In the genomic region with DNA sequence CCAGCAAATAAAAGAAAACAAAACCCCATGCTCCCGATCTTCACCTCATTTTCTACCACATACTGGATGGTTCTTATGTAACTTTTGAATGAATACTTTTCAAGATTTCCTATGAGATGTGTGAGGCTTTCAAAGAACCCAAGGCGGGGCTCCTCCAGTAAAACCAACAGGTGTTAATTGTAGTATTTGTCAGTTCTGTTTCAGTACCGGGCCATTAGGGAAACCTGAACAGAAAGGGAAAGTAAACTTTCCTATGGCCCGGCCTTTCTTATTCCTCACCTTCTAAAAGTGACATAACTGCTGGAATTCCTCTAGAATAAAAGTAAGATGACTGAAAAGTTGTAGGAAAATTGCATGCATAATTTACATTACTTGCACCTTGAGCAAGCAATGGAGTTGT, we compare ENCODE assay signal across 1 cellular context.
TF ChIP-seq lines count a peak whose summit lies in the region.

No MANE protein-coding gene starts in this region.

TF ChIP-seq in GM12878, 131 proteins besides CTCF, POLR2A, EP300 and RAD21 (continued from another document):
- TF ChIP-seq RCOR1 (conservative IDR thresholded peaks at IDR 0.05; ENCODE audit: low read depth, low read length) = no peak
- no peak for TF ChIP-seq ZNF217 (IDR thresholded peaks at IDR 0.05)
- TF ChIP-seq, protein P1, sequence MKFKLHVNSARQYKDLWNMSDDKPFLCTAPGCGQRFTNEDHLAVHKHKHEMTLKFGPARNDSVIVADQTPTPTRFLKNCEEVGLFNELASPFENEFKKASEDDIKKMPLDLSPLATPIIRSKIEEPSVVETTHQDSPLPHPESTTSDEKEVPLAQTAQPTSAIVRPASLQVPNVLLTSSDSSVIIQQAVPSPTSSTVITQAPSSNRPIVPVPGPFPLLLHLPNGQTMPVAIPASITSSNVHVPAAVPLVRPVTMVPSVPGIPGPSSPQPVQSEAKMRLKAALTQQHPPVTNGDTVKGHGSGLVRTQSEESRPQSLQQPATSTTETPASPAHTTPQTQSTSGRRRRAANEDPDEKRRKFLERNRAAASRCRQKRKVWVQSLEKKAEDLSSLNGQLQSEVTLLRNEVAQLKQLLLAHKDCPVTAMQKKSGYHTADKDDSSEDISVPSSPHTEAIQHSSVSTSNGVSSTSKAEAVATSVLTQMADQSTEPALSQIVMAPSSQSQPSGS (IDR thresholded peaks at IDR 0.05; ENCODE audit: low read length) = no peak
- TF ChIP-seq POU2F2 (IDR thresholded peaks at IDR 0.05; ENCODE audit: borderline replicate concordance, low read depth, low read length) = no peak
- TF ChIP-seq, protein P2, sequence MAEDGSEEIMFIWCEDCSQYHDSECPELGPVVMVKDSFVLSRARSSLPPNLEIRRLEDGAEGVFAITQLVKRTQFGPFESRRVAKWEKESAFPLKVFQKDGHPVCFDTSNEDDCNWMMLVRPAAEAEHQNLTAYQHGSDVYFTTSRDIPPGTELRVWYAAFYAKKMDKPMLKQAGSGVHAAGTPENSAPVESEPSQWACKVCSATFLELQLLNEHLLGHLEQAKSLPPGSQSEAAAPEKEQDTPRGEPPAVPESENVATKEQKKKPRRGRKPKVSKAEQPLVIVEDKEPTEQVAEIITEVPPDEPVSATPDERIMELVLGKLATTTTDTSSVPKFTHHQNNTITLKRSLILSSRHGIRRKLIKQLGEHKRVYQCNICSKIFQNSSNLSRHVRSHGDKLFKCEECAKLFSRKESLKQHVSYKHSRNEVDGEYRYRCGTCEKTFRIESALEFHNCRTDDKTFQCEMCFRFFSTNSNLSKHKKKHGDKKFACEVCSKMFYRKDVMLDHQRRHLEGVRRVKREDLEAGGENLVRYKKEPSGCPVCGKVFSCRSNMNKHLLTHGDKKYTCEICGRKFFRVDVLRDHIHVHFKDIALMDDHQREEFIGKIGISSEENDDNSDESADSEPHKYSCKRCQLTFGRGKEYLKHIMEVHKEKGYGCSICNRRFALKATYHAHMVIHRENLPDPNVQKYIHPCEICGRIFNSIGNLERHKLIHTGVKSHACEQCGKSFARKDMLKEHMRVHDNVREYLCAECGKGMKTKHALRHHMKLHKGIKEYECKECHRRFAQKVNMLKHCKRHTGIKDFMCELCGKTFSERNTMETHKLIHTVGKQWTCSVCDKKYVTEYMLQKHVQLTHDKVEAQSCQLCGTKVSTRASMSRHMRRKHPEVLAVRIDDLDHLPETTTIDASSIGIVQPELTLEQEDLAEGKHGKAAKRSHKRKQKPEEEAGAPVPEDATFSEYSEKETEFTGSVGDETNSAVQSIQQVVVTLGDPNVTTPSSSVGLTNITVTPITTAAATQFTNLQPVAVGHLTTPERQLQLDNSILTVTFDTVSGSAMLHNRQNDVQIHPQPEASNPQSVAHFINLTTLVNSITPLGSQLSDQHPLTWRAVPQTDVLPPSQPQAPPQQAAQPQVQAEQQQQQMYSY (CRISPR knock-in tag; IDR thresholded peaks at IDR 0.05) = no peak
- no peak for TF ChIP-seq POLR2AphosphoS5 (IDR thresholded peaks at IDR 0.05; ENCODE audit: low read length)
- TF ChIP-seq LARP7 (IDR thresholded peaks at IDR 0.05) = no peak
- TF ChIP-seq KAT2A (conservative IDR thresholded peaks at IDR 0.05; ENCODE audit: control insufficient read depth, low read depth, low read length) = no peak
- no peak for TF ChIP-seq HDAC6 (IDR thresholded peaks at IDR 0.05; ENCODE audit: unreplicated experiment)
- TF ChIP-seq HCFC1 (IDR thresholded peaks at IDR 0.05; ENCODE audit: low read length) = no peak
